In genomic region chr1:157626099-157626498, GRCh38 we compare ENCODE assay signal across 11 cellular contexts. TPM values are rescaled to one million over a fixed set of nuclear protein-coding genes. Genes with fewer than 3 reads are reported as not detected.
DNase-seq lines count a peak whose midpoint lies in the region; ATAC-seq and TF ChIP-seq lines count a peak whose summit lies in the region.
"Had no signal": no experiment of that assay in that cellular context is flagged by ENCODE, and none has a peak within 500 bp of the region (broad histone marks: within the 10 kb centered on the region; RNA-seq: fewer than 3 reads in every experiment).

No MANE protein-coding gene starts in this region.

- H3K27ac Mint-ChIP-seq in endodermal cell = no peak overlapping the region

- H3K27ac ChIP-seq in C4-2B (no peak overlapping the region), endodermal cell (ENCODE audit: low read depth, low read length) (no peak overlapping the region), aorta (ENCODE audit: low read depth in 1 of 2, low read length in 2 of 2) (no peak overlapping the region)
- H3K27ac ChIP-seq: heart right ventricle had no signal

- H3K9me3 Mint-ChIP-seq in endodermal cell = no peaks in the 10 kb centered on the region

- no peaks in the 10 kb centered on the region for H3K36me3 Mint-ChIP-seq in endodermal cell (ENCODE audit: low read depth)

- 31 to 50% methylated on average over 2 of the region's 2 CpGs for WGBS in endodermal cell (ENCODE audit: insufficient coverage in 1 of 2, insufficient read length in 1 of 2), 2 experiments
- 31 to 39% methylated on average over 2 of the region's 2 CpGs for WGBS in aorta, 2 donors

- no peaks in the 10 kb centered on the region for H3K4me1 ChIP-seq in endodermal cell (ENCODE audit: control insufficient read depth, insufficient read depth, low read length)
- no peaks in the 10 kb centered on the region for H3K4me1 ChIP-seq in aorta (ENCODE audit: control insufficient read depth in 1 of 2, insufficient read depth in 2 of 2, low read length in 2 of 2)
- H3K4me1 ChIP-seq: heart right ventricle had no signal

- ATAC-seq in aorta (ENCODE audit: low FRiP score) = no peak
- ATAC-seq: heart right ventricle had no signal

- no peaks in the 10 kb centered on the region for H3K9me3 ChIP-seq in endodermal cell (ENCODE audit: control insufficient read depth, low read length)
- peaks cover 2% of the 10 kb centered on the region for H3K9me3 ChIP-seq in aorta (ENCODE audit: control insufficient read depth, low read length)
- H3K9me3 ChIP-seq: heart right ventricle had no signal

- peaks cover 3% of the 10 kb centered on the region for H3K4me1 Mint-ChIP-seq in endodermal cell

- TF ChIP-seq CTCF in C4-2B (conservative IDR thresholded peaks at IDR 0.05) = peak; percentile 56
- TF ChIP-seq CTCF in GM12872 (IDR thresholded peaks at IDR 0.05; ENCODE audit: insufficient read depth, low read depth, low read length) = peak; percentile 76
- TF ChIP-seq CTCF in endodermal cell (conservative IDR thresholded peaks at IDR 0.05) = peak; percentile 84

- H3K4me3 Mint-ChIP-seq in endodermal cell = no peak overlapping the region

- H3K36me3 ChIP-seq in endodermal cell (ENCODE audit: control insufficient read depth, insufficient read depth, low read length) (no peaks in the 10 kb centered on the region), aorta (ENCODE audit: control insufficient read depth in 1 of 2, insufficient read depth in 2 of 2, low read length in 1 of 2) (no peaks in the 10 kb centered on the region)
- H3K36me3 ChIP-seq: heart right ventricle had no signal

- intact Hi-C loops in aorta (cut with DNase I) = loop anchor here in 1 of 2 donors (10.0 kb wide), 1 partner anchor 61 kb away; no protein-coding TSS in a partner anchor

- H3K27me3 Mint-ChIP-seq in endodermal cell (ENCODE audit: insufficient read depth) = peaks cover 37% of the 10 kb centered on the region

- no peak overlapping the region for H3K9ac ChIP-seq in endodermal cell (ENCODE audit: extremely low read depth, low read length, poor library complexity, severe bottlenecking)

- DNase-seq in HuH-7 (ENCODE audit: low spot score) = peak; percentile 13
- peak; percentile 87 for DNase-seq in endodermal cell
- no peak for DNase-seq in AG08396 (ENCODE audit: low spot score)
- DNase-seq in MV-4-11 (lab: John Stamatoyannopoulos, UW) = no peak
- DNase-seq in NCI-H146 treated with DMSO at 0.1 percent for 48 hours (lab: John Stamatoyannopoulos, UW; ENCODE audit: unreplicated experiment) = no peak
- no peak for DNase-seq in aorta
- DNase-seq: activated naive CD4-positive, alpha-beta T cell treated with Interleukin-2 at 50 U/mL for 16 hours; heart right ventricle; NCI-H1930 had no signal

- H3K4me3 ChIP-seq in endodermal cell (ENCODE audit: low read length) (no peak overlapping the region), aorta (ENCODE audit: low read length in 2 of 2) (no peak overlapping the region)
- H3K4me3 ChIP-seq: heart right ventricle had no signal

- H3K27me3 ChIP-seq in endodermal cell (ENCODE audit: control insufficient read depth, insufficient read depth, low read length, poor library complexity, severe bottlenecking) (peaks cover 51% of the 10 kb centered on the region), aorta (ENCODE audit: control insufficient read depth in 1 of 2, insufficient read depth in 2 of 2, low read length in 1 of 2) (peaks cover 0 to 3% of the 10 kb centered on the region in 2 donors)

RNA-seq across cellular contexts. Expression of gene FCRL4, which starts 28.2 kb away (rescaled TPM):
- total RNA-seq in endodermal cell = not detected
- not detected for polyA plus RNA-seq in endodermal cell (2013, experiment 1 of 2)
- polyA plus RNA-seq in endodermal cell (2013, experiment 2 of 2) = not detected
- not detected for total RNA-seq in aorta
- not detected for polyA plus RNA-seq in aorta
- total RNA-seq: heart right ventricle had no signal
- polyA plus RNA-seq: heart right ventricle had no signal

Comparison
In these comparisons a context has a peak if more than half of its experiments do, and no peak if none do; other contexts are left out.
1. DNase-seq: peak in HuH-7 (single experiment) and endodermal cell (single experiment); none in AG08396 (single experiment), MV-4-11 (single experiment), NCI-H146 treated with DMSO at 0.1 percent for 48 hours (single experiment) and aorta (0 of 2).
2. Peak in every context shown above with its lines, with median percentiles within 50 percentile points of each other: CTCF ChIP-seq.